Comparison of ENCODE assay signal across 14 cellular contexts in the genomic region with DNA sequence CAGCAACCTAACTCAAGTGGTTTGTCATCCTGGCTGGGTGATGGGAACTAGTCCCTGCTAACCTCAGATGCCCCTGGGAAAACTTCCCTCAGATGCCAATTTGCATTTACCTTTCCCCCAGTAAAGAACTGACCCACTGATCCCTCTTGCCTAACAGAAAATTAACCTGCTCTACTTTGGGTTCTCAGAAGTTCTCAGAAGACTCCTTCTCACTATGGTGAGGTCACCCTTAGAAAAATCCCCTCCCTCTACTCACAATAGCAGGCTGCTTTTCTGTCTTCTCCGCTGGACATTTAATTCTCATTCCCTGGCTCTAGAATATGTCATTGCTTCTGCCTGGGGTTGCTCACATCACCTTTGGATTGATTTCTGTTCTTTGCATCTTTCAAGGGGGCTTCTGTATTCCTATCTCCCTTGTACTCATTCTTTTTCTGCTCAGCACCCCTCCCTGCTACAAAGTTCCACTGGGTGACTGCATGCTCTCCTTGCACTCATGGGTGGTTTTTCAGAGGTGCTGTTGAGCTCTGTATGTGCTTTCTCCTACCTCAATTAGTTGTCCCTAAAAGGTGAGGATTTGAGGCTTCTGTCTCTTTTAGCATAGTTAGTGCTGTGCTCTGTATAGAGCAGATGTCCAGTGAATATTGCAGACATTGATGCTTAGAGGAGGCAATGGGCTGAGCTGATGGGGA. TPM values are rescaled to one million over a fixed set of nuclear protein-coding genes. Genes with fewer than 3 reads are reported as not detected.
DNase-seq lines count a peak whose midpoint lies in the region; ATAC-seq, FAIRE-seq and TF ChIP-seq lines count a peak whose summit lies in the region.
"Had no signal": no experiment of that assay in that cellular context is flagged by ENCODE, and none has a peak within 500 bp of the region (broad histone marks: within the 10 kb centered on the region; RNA-seq: fewer than 3 reads in every experiment).

No MANE protein-coding gene starts in this region.

- H3K36me3 ChIP-seq in right atrium auricular region: no peaks in the 10 kb centered on the region
- no peaks in the 10 kb centered on the region for H3K36me3 ChIP-seq in CD8-positive, alpha-beta T cell (ENCODE audit: insufficient read depth, low read length)
- H3K36me3 ChIP-seq in CD8-positive, alpha-beta memory T cell (ENCODE audit: insufficient read depth, low read length): no peaks in the 10 kb centered on the region

- H3K9me3 Mint-ChIP-seq in CD8-positive, alpha-beta T cell: no peaks in the 10 kb centered on the region
- H3K9me3 Mint-ChIP-seq in CD8-positive, alpha-beta memory T cell: no peaks in the 10 kb centered on the region
- H3K9me3 Mint-ChIP-seq: activated CD4-positive, alpha-beta T cell treated with anti-CD3 and anti-CD28 coated beads, Interleukin-2, amount 10 ng/mL, durations not matched to agents 7 days and 5 days had no signal

- H3K27me3 ChIP-seq in right atrium auricular region: no peaks in the 10 kb centered on the region
- H3K27me3 ChIP-seq in CD8-positive, alpha-beta T cell (ENCODE audit: insufficient read depth, low read length): no peaks in the 10 kb centered on the region
- no peaks in the 10 kb centered on the region for H3K27me3 ChIP-seq in CD8-positive, alpha-beta memory T cell (ENCODE audit: insufficient read depth, low read length, poor library complexity, severe bottlenecking)

- CTCF ChIA-PET in CD8-positive, alpha-beta T cell (lab: Charles Lee): no interaction called here
- CTCF ChIA-PET in CD8-positive, alpha-beta memory T cell (lab: Charles Lee): no interaction called here

- H3K9me3 ChIP-seq in right atrium auricular region: no peaks in the 10 kb centered on the region
- H3K9me3 ChIP-seq in CD8-positive, alpha-beta T cell (ENCODE audit: low read length): no peaks in the 10 kb centered on the region
- no peaks in the 10 kb centered on the region for H3K9me3 ChIP-seq in CD8-positive, alpha-beta memory T cell (ENCODE audit: low read length)

- H3K36me3 Mint-ChIP-seq in CD8-positive, alpha-beta T cell: no peaks in the 10 kb centered on the region
- H3K36me3 Mint-ChIP-seq in CD8-positive, alpha-beta memory T cell: peaks cover 0 to 2% (median 0%) of the 10 kb centered on the region in 3 donors
- H3K36me3 Mint-ChIP-seq: CD4-positive, CD25-positive, alpha-beta regulatory T cell; naive thymus-derived CD4-positive, alpha-beta T cell had no signal

- no peak for DNase-seq in GM12892 (ENCODE audit: insufficient read length)
- no peak for DNase-seq in right atrium auricular region (ENCODE audit: low spot score)
- DNase-seq in CD8-positive, alpha-beta T cell: no peak
- DNase-seq in CD8-positive, alpha-beta memory T cell: no peak
- DNase-seq in stimulated activated CD4-positive, alpha-beta T cell treated with anti-CD3 and anti-CD28 coated beads, Interleukin-1b, Interleukin-23, amount 100 ng/mL, for 48 hours: no peak
- DNase-seq: activated CD4-positive, alpha-beta T cell treated with anti-CD3 and anti-CD28 coated beads, Interleukin-2, amount 10 ng/mL, durations not matched to agents 7 days and 5 days; CD4-positive, CD25-positive, alpha-beta regulatory T cell; GM23248; naive thymus-derived CD4-positive, alpha-beta T cell had no signal

- H3K4me3 Mint-ChIP-seq in CD8-positive, alpha-beta T cell: no peak overlapping the region
- no peak overlapping the region for H3K4me3 Mint-ChIP-seq in CD8-positive, alpha-beta memory T cell
- H3K4me3 Mint-ChIP-seq: activated CD4-positive, alpha-beta T cell treated with anti-CD3 and anti-CD28 coated beads, Interleukin-2, amount 10 ng/mL, durations not matched to agents 7 days and 5 days; CD4-positive, CD25-positive, alpha-beta regulatory T cell; naive thymus-derived CD4-positive, alpha-beta T cell had no signal

- ATAC-seq in GM19324 (IDR thresholded peaks at IDR 0.05; ENCODE audit: low FRiP score, unreplicated experiment) (peak; percentile 34), HG02943 (IDR thresholded peaks at IDR 0.05; ENCODE audit: low read depth, unreplicated experiment) (peak; percentile 41), SK-N-SH treated with all-trans-retinoic acid at 6 μM for 48 hours (no peak)
- no peak for ATAC-seq in CD8-positive, alpha-beta T cell
- ATAC-seq: naive thymus-derived CD4-positive, alpha-beta T cell had no signal

- TF ChIP-seq CTCF in right atrium auricular region (IDR thresholded peaks at IDR 0.05): no peak
- no peak for TF ChIP-seq CTCF in CD8-positive, alpha-beta T cell (IDR thresholded peaks at IDR 0.05)

- H3K4me1 Mint-ChIP-seq in CD8-positive, alpha-beta T cell (ENCODE audit: low read depth): no peaks in the 10 kb centered on the region
- no peaks in the 10 kb centered on the region for H3K4me1 Mint-ChIP-seq in CD8-positive, alpha-beta memory T cell

- H3K4me3 ChIP-seq in right atrium auricular region: no peak overlapping the region
- H3K4me3 ChIP-seq in CD8-positive, alpha-beta T cell (ENCODE audit: low read depth, low read length): no peak overlapping the region
- H3K4me3 ChIP-seq in CD8-positive, alpha-beta memory T cell (ENCODE audit: low read length): no peak overlapping the region
- H3K4me3 ChIP-seq: GM23248 had no signal

- peaks cover 0 to 71% of the 10 kb centered on the region in 2 donors for H3K4me1 ChIP-seq in right atrium auricular region
- no peaks in the 10 kb centered on the region for H3K4me1 ChIP-seq in CD8-positive, alpha-beta T cell (ENCODE audit: insufficient read depth, low read length)
- H3K4me1 ChIP-seq in CD8-positive, alpha-beta memory T cell (ENCODE audit: insufficient read depth, low read length): no peaks in the 10 kb centered on the region

- no peak overlapping the region for H3K27ac Mint-ChIP-seq in CD8-positive, alpha-beta T cell
- H3K27ac Mint-ChIP-seq in CD8-positive, alpha-beta memory T cell: peak overlapping the region in 1 of 8 donors; percentile 29
- H3K27ac Mint-ChIP-seq: activated CD4-positive, alpha-beta T cell treated with anti-CD3 and anti-CD28 coated beads, Interleukin-2, amount 10 ng/mL, durations not matched to agents 7 days and 5 days had no signal

- H3K27ac ChIP-seq in right atrium auricular region: peak overlapping the region; percentile 56 to 81
- H3K27ac ChIP-seq in CD8-positive, alpha-beta T cell (ENCODE audit: low read depth, low read length): no peak overlapping the region
- no peak overlapping the region for H3K27ac ChIP-seq in CD8-positive, alpha-beta memory T cell (ENCODE audit: low read depth, low read length)
- H3K27ac ChIP-seq: GM23248 had no signal

- intact Hi-C loops in CD8-positive, alpha-beta T cell (cut with DNase I, micrococcal nuclease): loop anchor here in 1 of 2 experiments (1.0 kb wide), 1 partner anchor 49 kb away; no protein-coding TSS in a partner anchor

- 0 out of 2 replicates have a peak, but pooled peaks have one; percentile 17 for TF ChIP-seq POLR2A in GM12892 (IDR thresholded peaks at IDR 0.05; ENCODE audit: low read depth, low read length)

- no peaks in the 10 kb centered on the region for H3K27me3 Mint-ChIP-seq in CD8-positive, alpha-beta T cell (ENCODE audit: low read depth)
- H3K27me3 Mint-ChIP-seq in CD8-positive, alpha-beta memory T cell: peaks cover 0 to 4% of the 10 kb centered on the region in 2 donors
- H3K27me3 Mint-ChIP-seq: CD4-positive, CD25-positive, alpha-beta regulatory T cell had no signal

- FAIRE-seq in GM12892 (lab: Jason Lieb, UNC): peak; percentile 92
- FAIRE-seq: bronchial epithelial cell had no signal

- POLR2A ChIA-PET in CD8-positive, alpha-beta T cell (lab: Charles Lee): no interaction called here
- POLR2A ChIA-PET in CD8-positive, alpha-beta memory T cell (lab: Charles Lee): no interaction called here

TF ChIP-seq in SK-N-SH treated with all-trans-retinoic acid at 6 μM for 48 hours, 23 proteins besides CTCF, POLR2A, EP300 and RAD21 (continues in another document):
- no peak for TF ChIP-seq ZNF70 (CRISPR knock-in tag; IDR thresholded peaks at IDR 0.05)
- TF ChIP-seq BACH2 (CRISPR knock-in tag; IDR thresholded peaks at IDR 0.05; ENCODE audit: borderline replicate concordance): no peak
- TF ChIP-seq, protein P1, sequence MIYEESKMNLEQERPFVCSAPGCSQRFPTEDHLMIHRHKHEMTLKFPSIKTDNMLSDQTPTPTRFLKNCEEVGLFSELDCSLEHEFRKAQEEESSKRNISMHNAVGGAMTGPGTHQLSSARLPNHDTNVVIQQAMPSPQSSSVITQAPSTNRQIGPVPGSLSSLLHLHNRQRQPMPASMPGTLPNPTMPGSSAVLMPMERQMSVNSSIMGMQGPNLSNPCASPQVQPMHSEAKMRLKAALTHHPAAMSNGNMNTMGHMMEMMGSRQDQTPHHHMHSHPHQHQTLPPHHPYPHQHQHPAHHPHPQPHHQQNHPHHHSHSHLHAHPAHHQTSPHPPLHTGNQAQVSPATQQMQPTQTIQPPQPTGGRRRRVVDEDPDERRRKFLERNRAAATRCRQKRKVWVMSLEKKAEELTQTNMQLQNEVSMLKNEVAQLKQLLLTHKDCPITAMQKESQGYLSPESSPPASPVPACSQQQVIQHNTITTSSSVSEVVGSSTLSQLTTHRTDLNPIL (CRISPR knock-in tag; IDR thresholded peaks at IDR 0.05; ENCODE audit: low read depth): no peak
- TF ChIP-seq ESRRG (CRISPR knock-in tag; IDR thresholded peaks at IDR 0.05): no peak
- no peak for TF ChIP-seq SNAI2 (CRISPR knock-in tag; IDR thresholded peaks at IDR 0.05)
- TF ChIP-seq RARB (CRISPR knock-in tag; IDR thresholded peaks at IDR 0.05): no peak
- no peak for TF ChIP-seq PPARA (CRISPR knock-in tag; IDR thresholded peaks at IDR 0.05; ENCODE audit: borderline replicate concordance)
- no peak for TF ChIP-seq TOX (CRISPR knock-in tag; IDR thresholded peaks at IDR 0.05; ENCODE audit: borderline replicate concordance)
- no peak for TF ChIP-seq ISL1 (CRISPR knock-in tag; IDR thresholded peaks at IDR 0.05)
- TF ChIP-seq TCF4 (CRISPR knock-in tag; IDR thresholded peaks at IDR 0.05; ENCODE audit: borderline replicate concordance): no peak
- no peak for TF ChIP-seq CSDC2 (CRISPR knock-in tag; IDR thresholded peaks at IDR 0.05)
- no peak for TF ChIP-seq ZFP30 (CRISPR knock-in tag; IDR thresholded peaks at IDR 0.05)

RNA-seq across cellular contexts. Expression of gene PLA1A, which starts 0.9 kb away (rescaled TPM):
- 11.6 TPM for polyA plus RNA-seq in GM12892 (2012; ENCODE audit: missing spikeins)
- 10 to 100 TPM in 1 of 2 donors, 1 to 10 TPM in 1; 6.7 to 11.6 TPM for total RNA-seq in right atrium auricular region
- not detected for total RNA-seq in CD8-positive, alpha-beta T cell
- under 1 TPM in 1 of 2 experiments, not detected in 1; 0.16 TPM for total RNA-seq in CD8-positive, alpha-beta memory T cell
- polyA plus RNA-seq in CD8-positive, alpha-beta memory T cell: not detected
- total RNA-seq: activated CD4-positive, alpha-beta T cell treated with anti-CD3 and anti-CD28 coated beads, Interleukin-2, amount 10 ng/mL, durations not matched to agents 7 days and 5 days; bronchial epithelial cell; CD4-positive, CD25-positive, alpha-beta regulatory T cell; GM23248 had no signal
- polyA plus RNA-seq: GM23248; naive thymus-derived CD4-positive, alpha-beta T cell had no signal

RNA-seq across cellular contexts. Expression of gene ADPRH, which starts 19.3 kb away (rescaled TPM):
- 19.0 TPM for polyA plus RNA-seq in GM12892 (2012; ENCODE audit: missing spikeins)
- 1 to 10 TPM; 7.5 to 9.7 TPM for total RNA-seq in right atrium auricular region
- total RNA-seq in CD8-positive, alpha-beta T cell: under 1 TPM; 0.42 to 0.52 TPM
- 1 to 10 TPM; 6.8 to 7.9 TPM for total RNA-seq in CD8-positive, alpha-beta memory T cell
- polyA plus RNA-seq in CD8-positive, alpha-beta memory T cell: 2.5 TPM

RNA-seq across cellular contexts. Expression of gene CD80, which starts 39.1 kb away (rescaled TPM):
- 59.9 TPM for polyA plus RNA-seq in GM12892 (2012; ENCODE audit: missing spikeins)
- under 1 TPM; 0.20 to 0.67 TPM for total RNA-seq in right atrium auricular region
- under 1 TPM; 0.58 to 0.71 TPM for total RNA-seq in CD8-positive, alpha-beta T cell
- total RNA-seq in CD8-positive, alpha-beta memory T cell: 10 to 100 TPM; 16.8 to 17.9 TPM
- polyA plus RNA-seq in CD8-positive, alpha-beta memory T cell: 0.91 TPM
- total RNA-seq: bronchial epithelial cell, glomerular endothelial cell, GM23248 had no signal
- polyA plus RNA-seq: GM23248; naive thymus-derived CD4-positive, alpha-beta T cell had no signal

Comparison
In these comparisons a context has a peak if more than half of its experiments do, and no peak if none do; other contexts are left out.
1. ATAC-seq: peak in GM19324 (single experiment) and HG02943 (single experiment); none in CD8-positive, alpha-beta T cell (single experiment) and SK-N-SH treated with all-trans-retinoic acid at 6 μM for 48 hours (single experiment).
2. H3K27ac ChIP-seq: peak in right atrium auricular region (2 of 2); none in CD8-positive, alpha-beta T cell (single experiment) and CD8-positive, alpha-beta memory T cell (single experiment).
3. RNA of gene PLA1A, which starts 0.9 kb away (total RNA-seq): 6.7 to 11.6 TPM in right atrium auricular region; 0.16 TPM in CD8-positive, alpha-beta memory T cell and not detected in CD8-positive, alpha-beta T cell; every median in the first group is over 4 times any median in the second.
4. RNA of gene ADPRH, which starts 19.3 kb away (total RNA-seq): 7.5 to 9.7 TPM in right atrium auricular region and 6.8 to 7.9 TPM in CD8-positive, alpha-beta memory T cell; 0.42 to 0.52 TPM in CD8-positive, alpha-beta T cell; every median in the first group is over 4 times any median in the second.
5. RNA of gene CD80, which starts 39.1 kb away (total RNA-seq): 16.8 to 17.9 TPM in CD8-positive, alpha-beta memory T cell; 0.58 to 0.71 TPM in CD8-positive, alpha-beta T cell and 0.20 to 0.67 TPM in right atrium auricular region; every median in the first group is over 10 times any median in the second.